Comparison of ENCODE assay signal across 1 cellular context in the genomic region with DNA sequence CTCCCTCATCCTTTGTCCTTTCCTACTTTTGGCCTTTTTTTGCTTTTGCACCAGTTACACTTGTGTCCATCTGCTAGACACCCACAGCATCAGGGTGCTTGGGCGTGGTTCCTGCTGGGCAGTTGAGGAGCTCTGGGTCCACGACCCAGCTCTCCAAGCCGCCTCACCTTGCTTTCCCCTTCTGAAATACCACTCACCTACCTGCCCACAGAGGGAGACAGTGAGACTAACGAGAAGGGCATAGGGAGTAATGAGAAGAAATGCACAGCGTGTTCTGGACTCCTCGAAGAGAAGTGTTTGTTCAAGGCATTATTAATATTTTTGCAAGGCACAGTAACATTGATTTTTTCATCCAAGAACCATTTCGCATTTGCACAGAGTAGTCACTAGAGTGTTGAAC.
TF ChIP-seq lines count a peak whose summit lies in the region.

No MANE protein-coding gene starts in this region.

TF ChIP-seq in GM23338, 12 proteins besides CTCF, POLR2A, EP300 and RAD21 (continued from another document):
- TF ChIP-seq, protein P1, sequence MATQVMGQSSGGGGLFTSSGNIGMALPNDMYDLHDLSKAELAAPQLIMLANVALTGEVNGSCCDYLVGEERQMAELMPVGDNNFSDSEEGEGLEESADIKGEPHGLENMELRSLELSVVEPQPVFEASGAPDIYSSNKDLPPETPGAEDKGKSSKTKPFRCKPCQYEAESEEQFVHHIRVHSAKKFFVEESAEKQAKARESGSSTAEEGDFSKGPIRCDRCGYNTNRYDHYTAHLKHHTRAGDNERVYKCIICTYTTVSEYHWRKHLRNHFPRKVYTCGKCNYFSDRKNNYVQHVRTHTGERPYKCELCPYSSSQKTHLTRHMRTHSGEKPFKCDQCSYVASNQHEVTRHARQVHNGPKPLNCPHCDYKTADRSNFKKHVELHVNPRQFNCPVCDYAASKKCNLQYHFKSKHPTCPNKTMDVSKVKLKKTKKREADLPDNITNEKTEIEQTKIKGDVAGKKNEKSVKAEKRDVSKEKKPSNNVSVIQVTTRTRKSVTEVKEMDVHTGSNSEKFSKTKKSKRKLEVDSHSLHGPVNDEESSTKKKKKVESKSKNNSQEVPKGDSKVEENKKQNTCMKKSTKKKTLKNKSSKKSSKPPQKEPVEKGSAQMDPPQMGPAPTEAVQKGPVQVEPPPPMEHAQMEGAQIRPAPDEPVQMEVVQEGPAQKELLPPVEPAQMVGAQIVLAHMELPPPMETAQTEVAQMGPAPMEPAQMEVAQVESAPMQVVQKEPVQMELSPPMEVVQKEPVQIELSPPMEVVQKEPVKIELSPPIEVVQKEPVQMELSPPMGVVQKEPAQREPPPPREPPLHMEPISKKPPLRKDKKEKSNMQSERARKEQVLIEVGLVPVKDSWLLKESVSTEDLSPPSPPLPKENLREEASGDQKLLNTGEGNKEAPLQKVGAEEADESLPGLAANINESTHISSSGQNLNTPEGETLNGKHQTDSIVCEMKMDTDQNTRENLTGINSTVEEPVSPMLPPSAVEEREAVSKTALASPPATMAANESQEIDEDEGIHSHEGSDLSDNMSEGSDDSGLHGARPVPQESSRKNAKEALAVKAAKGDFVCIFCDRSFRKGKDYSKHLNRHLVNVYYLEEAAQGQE (IDR thresholded peaks at IDR 0.05; ENCODE audit: unreplicated experiment) = no peak
- TF ChIP-seq POLR2AphosphoS5 (IDR thresholded peaks at IDR 0.05; ENCODE audit: low read depth) = no peak
- no peak for TF ChIP-seq ZNF331 (CRISPR knock-in tag; IDR thresholded peaks at IDR 0.05; ENCODE audit: low read depth)
